ENCODE assay signal across 9 cellular contexts in the genomic region with DNA sequence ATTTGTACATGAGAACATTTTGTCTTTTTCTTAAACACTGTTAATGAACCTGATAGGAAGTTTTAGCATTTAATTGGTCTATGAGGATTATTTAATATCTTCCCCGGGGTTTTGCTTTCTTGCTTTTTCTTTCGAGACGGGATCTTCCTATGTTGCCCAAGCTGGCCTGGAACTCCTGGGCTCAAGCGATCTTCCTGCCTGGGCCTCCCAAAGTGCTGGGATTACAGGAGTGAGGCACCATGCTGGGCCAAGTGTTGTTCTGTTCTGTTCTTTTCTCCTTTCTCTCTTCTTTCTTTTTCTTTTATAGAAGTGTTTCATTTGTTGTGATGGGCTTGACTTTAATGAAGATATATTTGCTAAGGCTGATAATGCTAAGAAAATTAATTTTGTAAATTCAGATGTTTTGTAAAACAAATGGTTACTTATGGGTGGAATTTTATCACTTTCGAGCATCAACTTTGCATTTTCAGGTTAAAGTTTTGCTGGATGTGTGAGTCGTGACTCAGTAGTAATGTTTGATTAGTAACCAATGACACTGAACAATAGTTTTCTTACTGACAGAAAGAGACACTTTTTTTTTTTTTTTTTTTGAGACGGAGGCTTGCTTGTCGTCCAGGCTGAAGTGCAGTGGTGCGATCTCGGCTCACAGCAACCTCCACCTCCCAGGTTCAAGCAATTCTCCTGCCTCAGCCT. TPM values are rescaled to one million over a fixed set of nuclear protein-coding genes. Genes with fewer than 3 reads are reported as not detected.
A peak's percentile ranks its signal among the peaks of the same experiment; 100 is the strongest.
DNase-seq lines count a peak whose midpoint lies in the region; ATAC-seq and TF ChIP-seq lines count a peak whose summit lies in the region.
"Had no signal": no experiment of that assay in that cellular context is flagged by ENCODE, and none has a peak within 500 bp of the region (broad histone marks: within the 10 kb centered on the region; RNA-seq: fewer than 3 reads in every experiment).

No MANE protein-coding gene starts in this region.

- WGBS in hepatocyte (ENCODE audit: low lambda C conversion rate, missing lambda C conversion rate): 39% methylated on average over 10 of the region's 10 CpGs
- 64 to 71% (median 67%) methylated on average over 10 of the region's 10 CpGs for WGBS in stomach, 5 donors

- H3K27me3 ChIP-seq in hepatocyte (no peaks in the 10 kb centered on the region), stomach (no peaks in the 10 kb centered on the region)

- H3K36me3 Mint-ChIP-seq in T-helper 2 cell treated with Interferon-gamma antibody and Interleukin-4, amounts not matched to agents 5 μg/mL and 100 μg/mL, for 36 hours (ENCODE audit: low read depth): peaks cover 5% of the 10 kb centered on the region
- no peaks in the 10 kb centered on the region for H3K36me3 Mint-ChIP-seq in WTC11

- no peaks in the 10 kb centered on the region for H3K9me2 ChIP-seq in hepatocyte (replicated peaks; ENCODE audit: insufficient read depth)

- H3K4me1 Mint-ChIP-seq in T-helper 2 cell treated with Interferon-gamma antibody and Interleukin-4, amounts not matched to agents 5 μg/mL and 100 μg/mL, for 36 hours (ENCODE audit: low read depth): peaks cover 42% of the 10 kb centered on the region
- H3K4me1 Mint-ChIP-seq in WTC11: peaks cover 46% of the 10 kb centered on the region

- H3K27ac Mint-ChIP-seq in T-helper 2 cell treated with Interferon-gamma antibody and Interleukin-4, amounts not matched to agents 5 μg/mL and 100 μg/mL, for 36 hours: peak overlapping the region; percentile 94
- peak overlapping the region; percentile 88 for H3K27ac Mint-ChIP-seq in WTC11

- peak overlapping the region; percentile 62 for H2AFZ ChIP-seq in hepatocyte

- no peaks in the 10 kb centered on the region for H3K36me3 ChIP-seq in hepatocyte (replicated peaks; ENCODE audit: insufficient read depth, low read depth)
- no peaks in the 10 kb centered on the region for H3K36me3 ChIP-seq in stomach

- H3K4me1 ChIP-seq in hepatocyte (ENCODE audit: insufficient read depth) (peaks cover 20% of the 10 kb centered on the region), stomach (peaks cover 8 to 66% (median 36%) of the 10 kb centered on the region in 4 donors)

- no peak for TF ChIP-seq POLR2A in stomach (IDR thresholded peaks at IDR 0.05)

- peak overlapping the region; percentile 84 for H3K4me2 ChIP-seq in hepatocyte

- CTCF ChIA-PET in WTC11 (lab: Charles Lee): no interaction called here

- peaks cover 82% of the 10 kb centered on the region for H3K79me2 ChIP-seq in hepatocyte

- H3K9me3 Mint-ChIP-seq in T-helper 2 cell treated with Interferon-gamma antibody and Interleukin-4, amounts not matched to agents 5 μg/mL and 100 μg/mL, for 36 hours: no peaks in the 10 kb centered on the region
- H3K9me3 Mint-ChIP-seq in WTC11: no peaks in the 10 kb centered on the region

- H3K4me3 ChIP-seq in hepatocyte (peak overlapping the region; percentile 97), stomach (peak overlapping the region; percentile 92 to 99 (median 96))

- intact Hi-C loops in stomach (cut with DNase I; ENCODE audit: low total_unique reads): no loop called here

- H3K4me3 Mint-ChIP-seq in T-helper 2 cell treated with Interferon-gamma antibody and Interleukin-4, amounts not matched to agents 5 μg/mL and 100 μg/mL, for 36 hours: peak overlapping the region; percentile 89
- H3K4me3 Mint-ChIP-seq in WTC11: peak overlapping the region; percentile 83

- DNase-seq in T-helper 2 cell treated with Interferon-gamma antibody and Interleukin-4, amounts not matched to agents 5 μg/mL and 100 μg/mL, for 36 hours (ENCODE audit: low spot score): no peak
- DNase-seq in T-helper 2 cell: no peak
- peak; percentile 34 for DNase-seq in WTC11 (ENCODE audit: low spot score)
- DNase-seq in hepatocyte (ENCODE audit: low spot score): peak; percentile 6
- DNase-seq in stomach: no peak
- no peak for DNase-seq in NCI-H1930 (lab: John Stamatoyannopoulos, UW)
- DNase-seq in HUDEP-2 (lab: John Stamatoyannopoulos, UW; ENCODE audit: unreplicated experiment in 76 of 76): no peak

- POLR2A ChIA-PET in WTC11 (lab: Charles Lee): no interaction called here

- H4K20me1 ChIP-seq in hepatocyte (ENCODE audit: insufficient read depth, poor library complexity, severe bottlenecking): peaks cover 51% of the 10 kb centered on the region

- TF ChIP-seq CTCF in WTC11 (IDR thresholded peaks at IDR 0.05) (no peak), hepatocyte (IDR thresholded peaks at IDR 0.05; ENCODE audit: poor library complexity) (no peak), stomach (IDR thresholded peaks at IDR 0.05) (no peak)

- no peaks in the 10 kb centered on the region for H3K27me3 Mint-ChIP-seq in T-helper 2 cell treated with Interferon-gamma antibody and Interleukin-4, amounts not matched to agents 5 μg/mL and 100 μg/mL, for 36 hours (ENCODE audit: low read depth)
- no peaks in the 10 kb centered on the region; the same call in 1 of the 2 replicates for H3K27me3 Mint-ChIP-seq in WTC11 (ENCODE audit: low read depth)

- ATAC-seq in WTC11 (no peak), HG03432 (IDR thresholded peaks at IDR 0.05; ENCODE audit: unreplicated experiment) (no peak)

- peak overlapping the region; percentile 99 for H3K27ac ChIP-seq in hepatocyte
- H3K27ac ChIP-seq in stomach: peak overlapping the region in 2 of 5 donors; percentile 98 to 99

- H3K9me3 ChIP-seq in hepatocyte (ENCODE audit: low read depth) (no peaks in the 10 kb centered on the region), stomach (no peaks in the 10 kb centered on the region)

- no peak for TF ChIP-seq EP300 in stomach (IDR thresholded peaks at IDR 0.05)

TF ChIP-seq in WTC11, 78 proteins besides CTCF, POLR2A, EP300 and RAD21:
- peak; percentile 39; the same call in 1 of the 2 replicates for TF ChIP-seq ZNF423 (CRISPR knock-in tag; IDR thresholded peaks at IDR 0.05)
- TF ChIP-seq OVOL2 (CRISPR knock-in tag; IDR thresholded peaks at IDR 0.05; ENCODE audit: borderline replicate concordance): no peak
- TF ChIP-seq NR1H2 (CRISPR knock-in tag; IDR thresholded peaks at IDR 0.05): no peak
- TF ChIP-seq ZNF121 (CRISPR knock-in tag; IDR thresholded peaks at IDR 0.05): peak; percentile 56; the same call in 1 of the 2 replicates

RNA-seq across cellular contexts. Expression of a gene that starts 2.2 kb away (rescaled TPM):
- total RNA-seq in WTC11 (2021) (33.1 to 37.8 TPM (median 34.2 TPM) in 3 replicates), hepatocyte (23.5 and 29.8 TPM in 2 replicates), stomach (10 to 100 TPM; 20.9 to 68.1 (median 36.8) TPM)
- polyA plus RNA-seq in hepatocyte (6.9 and 13.0 TPM in 2 replicates), stomach (10 to 100 TPM in 1 of 3 donors, 1 to 10 TPM in 2; 3.9 to 11.7 (median 5.8) TPM)

RNA-seq across cellular contexts. Expression of a gene that starts 40.2 kb away (rescaled TPM):
- total RNA-seq in WTC11 (2021) (0.15 to 0.34 TPM (median 0.16 TPM) in 3 replicates), hepatocyte (0.10 TPM in 1 of 2 replicates, not detected in the other), stomach (1 to 10 TPM in 3 of 5 donors, not detected in 2; 1.2 to 3.5 (median 1.6) TPM)
- polyA plus RNA-seq in hepatocyte (0.09 and 0.29 TPM in 2 replicates), stomach (under 1 TPM in 2 of 3 donors, not detected in 1; 0.18 to 0.46 TPM)
- total RNA-seq: lung microvascular endothelial cell had no signal

Comparison
In these comparisons a context has a peak if more than half of its experiments do, and no peak if none do; other contexts are left out.
1. DNase-seq: peak in WTC11 (single experiment) and hepatocyte (single experiment); none in T-helper 2 cell treated with Interferon-gamma antibody and Interleukin-4, amounts not matched to agents 5 μg/mL and 100 μg/mL, for 36 hours (single experiment), T-helper 2 cell (0 of 5), stomach (single experiment), NCI-H1930 (0 of 2) and HUDEP-2 (0 of 76).